ENCODE assay signal across 1 cellular context in the genomic region with DNA sequence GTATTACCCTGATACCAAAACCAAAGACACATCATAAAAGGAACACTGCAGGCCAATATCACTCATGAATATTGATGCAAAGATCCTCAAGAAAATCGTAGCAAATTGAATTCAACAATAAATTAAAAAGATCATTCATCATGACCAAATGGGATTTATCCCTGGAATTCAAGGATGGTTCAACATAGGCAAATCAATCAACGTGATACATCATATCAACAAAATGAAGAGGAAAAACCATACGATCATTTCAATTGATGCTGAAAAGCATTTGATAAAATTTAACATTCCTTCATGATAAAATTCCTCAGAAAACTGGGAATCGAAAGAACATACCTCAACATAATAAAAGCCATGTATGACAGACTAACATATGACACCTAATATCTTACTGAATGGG.
A peak's percentile ranks its signal among the peaks of the same experiment; 100 is the strongest.
TF ChIP-seq lines count a peak whose summit lies in the region.

No MANE protein-coding gene starts in this region.

TF ChIP-seq in K562, 482 proteins besides CTCF, POLR2A, EP300 and RAD21 (continued from another document):
- TF ChIP-seq, protein P1, sequence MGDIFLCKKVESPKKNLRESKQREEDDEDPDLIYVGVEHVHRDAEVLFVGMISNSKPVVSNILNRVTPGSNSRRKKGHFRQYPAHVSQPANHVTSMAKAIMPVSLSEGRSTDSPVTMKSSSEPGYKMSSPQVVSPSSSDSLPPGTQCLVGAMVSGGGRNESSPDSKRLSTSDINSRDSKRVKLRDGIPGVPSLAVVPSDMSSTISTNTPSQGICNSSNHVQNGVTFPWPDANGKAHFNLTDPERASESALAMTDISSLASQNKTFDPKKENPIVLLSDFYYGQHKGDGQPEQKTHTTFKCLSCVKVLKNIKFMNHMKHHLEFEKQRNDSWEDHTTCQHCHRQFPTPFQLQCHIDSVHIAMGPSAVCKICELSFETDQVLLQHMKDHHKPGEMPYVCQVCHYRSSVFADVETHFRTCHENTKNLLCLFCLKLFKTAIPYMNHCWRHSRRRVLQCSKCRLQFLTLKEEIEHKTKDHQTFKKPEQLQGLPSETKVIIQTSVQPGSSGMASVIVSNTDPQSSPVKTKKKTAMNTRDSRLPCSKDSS (IDR thresholded peaks at IDR 0.05; ENCODE audit: low read depth, partially characterized antibody), result peak; percentile 46
TF ChIP-seq in K562: peak in this region for 6.
